Comparison of ENCODE assay signal across 9 cellular contexts in the genomic region with DNA sequence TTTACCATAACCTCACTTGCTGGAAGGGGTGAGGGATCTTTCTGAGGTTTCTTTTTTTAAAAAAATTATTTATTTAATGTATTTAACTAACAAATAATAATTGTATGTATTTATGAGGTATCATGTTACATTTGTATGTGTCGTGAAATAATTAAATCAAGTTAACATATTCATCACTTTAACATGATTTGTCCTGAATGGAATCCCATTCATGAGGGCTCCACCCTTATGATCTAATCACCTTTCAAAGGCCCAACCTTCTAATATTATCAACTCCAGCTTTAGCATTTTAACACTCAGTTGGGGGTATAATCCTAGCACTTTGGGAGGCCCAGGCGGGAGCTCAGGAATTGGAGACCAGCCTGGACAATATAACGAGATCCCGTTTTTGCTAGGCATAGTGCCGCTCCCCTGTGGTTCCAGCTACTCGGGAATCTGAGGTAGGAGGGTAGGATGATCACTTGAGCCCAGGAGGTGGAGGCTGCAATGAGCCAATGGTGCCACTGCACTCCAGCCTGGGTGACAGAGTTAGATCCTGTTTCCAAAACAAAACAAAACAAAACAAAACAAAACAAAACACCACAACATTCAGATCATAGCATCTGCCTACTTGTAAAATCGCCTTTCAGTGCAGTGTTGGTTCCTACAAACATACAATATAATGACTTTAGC. TPM values are rescaled to one million over a fixed set of nuclear protein-coding genes. Genes with fewer than 3 reads are reported as not detected.
DNase-seq lines count a peak whose midpoint lies in the region; ATAC-seq, FAIRE-seq and TF ChIP-seq lines count a peak whose summit lies in the region.
"Had no signal": no experiment of that assay in that cellular context is flagged by ENCODE, and none has a peak within 500 bp of the region (broad histone marks: within the 10 kb centered on the region; RNA-seq: fewer than 3 reads in every experiment).

No MANE protein-coding gene starts in this region.

- CTCF ChIA-PET in activated CD8-positive, alpha-beta memory T cell treated with anti-CD3 and anti-CD28 coated beads, Interleukin-2, amount 10 ng/mL, durations not matched to agents 7 days and 5 days (lab: Charles Lee), result no interaction called here

- peak overlapping the region; percentile 84 for H3K4me3 ChIP-seq in OCI-LY3 (ENCODE audit: low read length)
- no peak overlapping the region for H3K4me3 ChIP-seq in skeletal muscle satellite cell (ENCODE audit: low read length)
- H3K4me3 ChIP-seq in vagina, result no peak overlapping the region

- H3K9me3 Mint-ChIP-seq in activated CD8-positive, alpha-beta memory T cell treated with anti-CD3 and anti-CD28 coated beads, Interleukin-2, amount 10 ng/mL, durations not matched to agents 7 days and 5 days (ENCODE audit: low read depth), result no peaks in the 10 kb centered on the region
- H3K9me3 Mint-ChIP-seq in dendritic cell treated with granulocyte-macrophage colony-stimulating factor and Interleukin-4, amounts not matched to agents 40 ng/mL and 50 ng/mL, for 4 days, result no peaks in the 10 kb centered on the region

- H3K27ac ChIP-seq in OCI-LY3 (ENCODE audit: low read length) (no peak overlapping the region), vagina (no peak overlapping the region)

- H3K4me1 Mint-ChIP-seq in activated CD8-positive, alpha-beta memory T cell treated with anti-CD3 and anti-CD28 coated beads, Interleukin-2, amount 10 ng/mL, durations not matched to agents 7 days and 5 days, result peaks cover 27% of the 10 kb centered on the region
- H3K4me1 Mint-ChIP-seq in dendritic cell treated with granulocyte-macrophage colony-stimulating factor and Interleukin-4, amounts not matched to agents 40 ng/mL and 50 ng/mL, for 4 days (ENCODE audit: low read depth), result peaks cover 18% of the 10 kb centered on the region

- peaks cover 34% of the 10 kb centered on the region for H3K79me2 ChIP-seq in OCI-LY3 (ENCODE audit: low read length)

- H3K27me3 ChIP-seq in OCI-LY3 (ENCODE audit: low read depth, low read length) (peaks cover 14% of the 10 kb centered on the region; the same call in 1 of the 2 replicates), skeletal muscle satellite cell (ENCODE audit: control insufficient read depth, insufficient read depth, low read length) (peaks cover 15% of the 10 kb centered on the region), vagina (no peaks in the 10 kb centered on the region)

- ATAC-seq in activated CD8-positive, alpha-beta memory T cell treated with anti-CD3 and anti-CD28 coated beads, Interleukin-2, amount 10 ng/mL, durations not matched to agents 7 days and 5 days, result no peak
- no peak for ATAC-seq in HG02798 (IDR thresholded peaks at IDR 0.05; ENCODE audit: poor library complexity, unreplicated experiment)

- no peaks in the 10 kb centered on the region for H3K36me3 Mint-ChIP-seq in activated CD8-positive, alpha-beta memory T cell treated with anti-CD3 and anti-CD28 coated beads, Interleukin-2, amount 10 ng/mL, durations not matched to agents 7 days and 5 days
- peaks cover 6% of the 10 kb centered on the region for H3K36me3 Mint-ChIP-seq in dendritic cell treated with granulocyte-macrophage colony-stimulating factor and Interleukin-4, amounts not matched to agents 40 ng/mL and 50 ng/mL, for 4 days (ENCODE audit: low read depth)

- H3K27ac Mint-ChIP-seq in activated CD8-positive, alpha-beta memory T cell treated with anti-CD3 and anti-CD28 coated beads, Interleukin-2, amount 10 ng/mL, durations not matched to agents 7 days and 5 days, result peak overlapping the region; percentile 19
- H3K27ac Mint-ChIP-seq in dendritic cell treated with granulocyte-macrophage colony-stimulating factor and Interleukin-4, amounts not matched to agents 40 ng/mL and 50 ng/mL, for 4 days, result peak overlapping the region; percentile 99

- H3K9ac ChIP-seq in OCI-LY3 (ENCODE audit: low read length) (no peak overlapping the region), skeletal muscle satellite cell (ENCODE audit: low read depth, low read length) (no peak overlapping the region)

- peaks cover 15% of the 10 kb centered on the region for H3K27me3 Mint-ChIP-seq in activated CD8-positive, alpha-beta memory T cell treated with anti-CD3 and anti-CD28 coated beads, Interleukin-2, amount 10 ng/mL, durations not matched to agents 7 days and 5 days
- H3K27me3 Mint-ChIP-seq in dendritic cell treated with granulocyte-macrophage colony-stimulating factor and Interleukin-4, amounts not matched to agents 40 ng/mL and 50 ng/mL, for 4 days, result peaks cover 13% of the 10 kb centered on the region

- TF ChIP-seq CTCF in OCI-LY3 (IDR thresholded peaks at IDR 0.05; ENCODE audit: low read depth, low read length) (no peak), vagina (IDR thresholded peaks at IDR 0.05) (no peak)

- H3K4me3 Mint-ChIP-seq in activated CD8-positive, alpha-beta memory T cell treated with anti-CD3 and anti-CD28 coated beads, Interleukin-2, amount 10 ng/mL, durations not matched to agents 7 days and 5 days, result peak overlapping the region; percentile 86
- H3K4me3 Mint-ChIP-seq in dendritic cell treated with granulocyte-macrophage colony-stimulating factor and Interleukin-4, amounts not matched to agents 40 ng/mL and 50 ng/mL, for 4 days, result no peak overlapping the region

- peak overlapping the region; percentile 96 for H3K4me2 ChIP-seq in OCI-LY3 (ENCODE audit: low read length)
- H3K4me2 ChIP-seq in skeletal muscle satellite cell (ENCODE audit: low read length), result peak overlapping the region; percentile 85

- no peak for TF ChIP-seq POLR2A in vagina (IDR thresholded peaks at IDR 0.05)

- intact Hi-C loops in dendritic cell treated with granulocyte-macrophage colony-stimulating factor and Interleukin-4, amounts not matched to agents 40 ng/mL and 50 ng/mL, for 4 days (cut with micrococcal nuclease), result loop anchor here (5.0 kb wide), 1 partner anchor 322 kb away; the partner anchor contains the start of gene KCTD1
- intact Hi-C loops in vagina (cut with DNase I), result no loop called here

- H3K36me3 ChIP-seq in OCI-LY3 (replicated peaks; ENCODE audit: low read depth, low read length) (no peaks in the 10 kb centered on the region), skeletal muscle satellite cell (ENCODE audit: insufficient read depth, low read length) (no peaks in the 10 kb centered on the region), vagina (no peaks in the 10 kb centered on the region)

- peak overlapping the region; percentile 100 for H2AFZ ChIP-seq in OCI-LY3 (ENCODE audit: low read depth, low read length)

- H4K20me1 ChIP-seq in OCI-LY3 (ENCODE audit: insufficient read depth, low read length), result peaks cover 16% of the 10 kb centered on the region; the same call in 1 of the 2 replicates

- no peak for DNase-seq in activated CD8-positive, alpha-beta memory T cell treated with anti-CD3 and anti-CD28 coated beads, Interleukin-2, amount 10 ng/mL, durations not matched to agents 7 days and 5 days
- no peak for DNase-seq in activated CD8-positive, alpha-beta memory T cell treated with anti-CD3 and anti-CD28 coated beads for 24 hours
- DNase-seq in vagina (ENCODE audit: extremely low spot score in 2 of 2), result no peak
- DNase-seq in RCC 7860 (ENCODE audit: low spot score), result no peak
- DNase-seq: NCI-H2081 treated with DMSO at 0.1 percent for 48 hours had no signal

- H3K9me3 ChIP-seq in OCI-LY3 (ENCODE audit: insufficient read depth, low read length) (no peaks in the 10 kb centered on the region), skeletal muscle satellite cell (replicated peaks; ENCODE audit: low read length) (no peaks in the 10 kb centered on the region), vagina (no peaks in the 10 kb centered on the region)

- FAIRE-seq in RCC 7860 (lab: Jason Lieb, UNC), result no peak

- H3K4me1 ChIP-seq in OCI-LY3 (ENCODE audit: low read length) (peaks cover 18% of the 10 kb centered on the region), skeletal muscle satellite cell (ENCODE audit: control insufficient read depth, insufficient read depth, low read length) (peaks cover 6% of the 10 kb centered on the region), vagina (peaks cover 18% of the 10 kb centered on the region)

RNA-seq across cellular contexts. Expression of gene TAF4B, which starts 1.1 kb away (rescaled TPM):
- 1 to 10 TPM; 6.9 to 9.3 TPM for total RNA-seq in activated CD8-positive, alpha-beta memory T cell treated with anti-CD3 and anti-CD28 coated beads, Interleukin-2, amount 10 ng/mL, durations not matched to agents 7 days and 5 days
- 7.0 and 8.9 TPM in 2 replicates for total RNA-seq in skeletal muscle satellite cell (2012; rRNA removed)
- 16.0 TPM for total RNA-seq in vagina
